22 cellular contexts compared by ENCODE assay signal in genomic region chr12:97005612-97006011, GRCh38.
"Had no signal": no experiment of that assay in that cellular context is flagged by ENCODE, and none has a peak within 500 bp of the region (broad histone marks: within the 10 kb centered on the region; RNA-seq: fewer than 3 reads in every experiment).

No MANE protein-coding gene starts in this region.

- H3K4me2 ChIP-seq: KMS-11 had no signal

- H3K27ac Mint-ChIP-seq: IgD-negative memory B cell had no signal

- H3K9ac ChIP-seq: KMS-11 had no signal

- H3K36me3 ChIP-seq: SJSA1 had no signal

- H3K36me3 Mint-ChIP-seq: IgD-negative memory B cell had no signal

- H3K9me3 Mint-ChIP-seq: IgD-negative memory B cell had no signal

- H3K4me1 ChIP-seq: SJSA1 had no signal

- ATAC-seq: HepG2, K562 had no signal

- H3K4me3 Mint-ChIP-seq: IgD-negative memory B cell had no signal

- H3K27ac ChIP-seq: KMS-11, SJSA1, SK-N-MC had no signal

- H3K4me3 ChIP-seq: K562, SJSA1, SK-N-MC had no signal

- H3K4me1 Mint-ChIP-seq: IgD-negative memory B cell had no signal

- H3K9me3 ChIP-seq: SJSA1 had no signal

- DNase-seq: Kasumi-1, MM.1S, NCI-H1092 treated with DMSO at 0.1 percent for 48 hours, NCI-H1436, NCI-H187, NCI-H2029, NCI-H2081 treated with DMSO at 0.1 percent for 48 hours, NCI-H2171, NCI-H226, NCI-H446, NCI-H510A, NCI-H524 treated with DMSO at 0.1 percent for 48 hours, NCI-H774, Right ventricle myocardium superior, RPMI8226, SIG-M5 had no signal
